In the genomic region with DNA sequence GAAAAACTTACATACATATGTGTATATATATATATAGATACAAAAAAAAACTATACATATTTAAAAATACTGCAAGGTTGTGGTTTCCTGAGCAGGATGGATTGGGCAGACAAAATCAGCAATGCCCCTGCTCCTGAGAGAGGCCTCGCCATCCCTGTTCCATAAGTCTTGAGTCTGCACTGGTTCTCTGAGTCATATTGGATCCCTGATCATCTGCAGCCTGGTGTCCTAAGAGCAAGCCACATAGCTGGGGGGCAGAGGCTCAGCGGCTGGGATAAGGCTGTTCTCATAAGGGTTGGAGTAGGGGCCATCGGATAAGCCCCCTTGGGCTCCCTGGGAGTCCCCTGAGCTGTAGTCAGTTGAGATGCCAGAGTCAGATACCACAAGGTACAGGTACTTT, we compare ENCODE assay signal across 12 cellular contexts. TPM values are rescaled to one million over a fixed set of nuclear protein-coding genes. Genes with fewer than 3 reads are reported as not detected.
DNase-seq lines count a peak whose midpoint lies in the region; ATAC-seq and TF ChIP-seq lines count a peak whose summit lies in the region.
"Had no signal": no experiment of that assay in that cellular context is flagged by ENCODE, and none has a peak within 500 bp of the region (broad histone marks: within the 10 kb centered on the region; RNA-seq: fewer than 3 reads in every experiment).

No MANE protein-coding gene starts in this region.

- TF ChIP-seq POLR2A in esophagus squamous epithelium (IDR thresholded peaks at IDR 0.05) = no peak

- H3K27me3 ChIP-seq in esophagus squamous epithelium = peaks cover 0 to 13% (median 1%) of the 10 kb centered on the region in 4 donors

- WGBS in esophagus squamous epithelium, 2 donors = 68 to 78% methylated on average over 2 to 3 of the region's 3 CpGs

- CTCF ChIA-PET in activated CD4-positive, alpha-beta memory T cell treated with anti-CD3 and anti-CD28 coated beads, Interleukin-2, amount 10 ng/mL, durations not matched to agents 7 days and 5 days (lab: Charles Lee) = interaction anchor here (0.9 to 2.6 kb wide), 8 partner anchors 9 to 151 kb away, joined by 3 to 13 read pairs (median 4); a partner anchor contains a TSS
- CTCF ChIA-PET in activated CD4-positive, alpha-beta memory T cell treated with anti-CD3 and anti-CD28 coated beads for 36 hours (lab: Charles Lee) = interaction anchor here (1.6 to 4.9 kb wide), 2 partner anchors 29 to 105 kb away, joined by 4 to 36 read pairs; no protein-coding TSS in a partner anchor
- CTCF ChIA-PET in RWPE1 (lab: Yijun Ruan, JAX) = interaction anchor here (0.7 to 1.2 kb wide), 3 partner anchors 16 to 105 kb away, joined by 3 to 5 read pairs (median 3); no protein-coding TSS in a partner anchor

- POLR2A ChIA-PET in activated CD4-positive, alpha-beta memory T cell treated with anti-CD3 and anti-CD28 coated beads, Interleukin-2, amount 10 ng/mL, durations not matched to agents 7 days and 5 days (lab: Charles Lee) = interaction anchor here (0.9 kb wide), 1 partner anchor 62 kb away, joined by 3 read pairs; no protein-coding TSS in a partner anchor
- POLR2A ChIA-PET in activated CD4-positive, alpha-beta memory T cell treated with anti-CD3 and anti-CD28 coated beads for 36 hours (lab: Charles Lee) = interaction anchor here (0.9 to 1.1 kb wide), 2 partner anchors 127 to 283 kb away, joined by 3 read pairs; no protein-coding TSS in a partner anchor
- POLR2A ChIA-PET in RWPE1 (lab: Yijun Ruan, JAX; ENCODE audit: low non-redundant PET) = no interaction called here

- no peak for ATAC-seq in HG02870 (IDR thresholded peaks at IDR 0.05; ENCODE audit: unreplicated experiment)
- ATAC-seq: T-helper 17 cell had no signal

- no peaks in the 10 kb centered on the region for H3K9me3 ChIP-seq in esophagus squamous epithelium

- H3K4me1 Mint-ChIP-seq in activated CD4-positive, alpha-beta memory T cell treated with anti-CD3 and anti-CD28 coated beads, Interleukin-2, amount 10 ng/mL, durations not matched to agents 7 days and 5 days = peaks cover 50% of the 10 kb centered on the region
- peaks cover 44% of the 10 kb centered on the region for H3K4me1 Mint-ChIP-seq in activated CD4-positive, alpha-beta memory T cell treated with anti-CD3 and anti-CD28 coated beads for 36 hours (ENCODE audit: low read depth)

- H3K27ac Mint-ChIP-seq in activated CD4-positive, alpha-beta memory T cell treated with anti-CD3 and anti-CD28 coated beads, Interleukin-2, amount 10 ng/mL, durations not matched to agents 7 days and 5 days = peak overlapping the region; percentile 54
- no peak overlapping the region for H3K27ac Mint-ChIP-seq in activated CD4-positive, alpha-beta memory T cell treated with anti-CD3 and anti-CD28 coated beads for 36 hours

- H3K36me3 Mint-ChIP-seq in activated CD4-positive, alpha-beta memory T cell treated with anti-CD3 and anti-CD28 coated beads, Interleukin-2, amount 10 ng/mL, durations not matched to agents 7 days and 5 days (ENCODE audit: low read depth) = peaks cover 31% of the 10 kb centered on the region
- H3K36me3 Mint-ChIP-seq in activated CD4-positive, alpha-beta memory T cell treated with anti-CD3 and anti-CD28 coated beads for 36 hours = peaks cover 21% of the 10 kb centered on the region
- H3K36me3 Mint-ChIP-seq: mesothelial cell of epicardium had no signal

- no peak for DNase-seq in activated CD4-positive, alpha-beta memory T cell treated with anti-CD3 and anti-CD28 coated beads, Interleukin-2, amount 10 ng/mL, durations not matched to agents 7 days and 5 days
- DNase-seq in activated CD4-positive, alpha-beta memory T cell treated with anti-CD3 and anti-CD28 coated beads for 36 hours = no peak
- no peak for DNase-seq in RWPE1 (ENCODE audit: low spot score)
- DNase-seq in esophagus squamous epithelium (lab: John Stamatoyannopoulos, UW) = no peak
- no peak for DNase-seq in substantia nigra (lab: John Stamatoyannopoulos, UW)
- DNase-seq in DMS153 (lab: John Stamatoyannopoulos, UW) = no peak
- no peak for DNase-seq in activated effector memory CD4-positive, alpha-beta T cell treated with Interleukin-2 at 50 U/mL for 16 hours
- DNase-seq: activated CD4-positive, alpha-beta T cell treated with anti-CD3 and anti-CD28 coated beads, Interleukin-2, amount 50 U/mL, for 4 hours; NCI-H2171; T-helper 17 cell had no signal

- H3K27ac ChIP-seq in RWPE1 = peak overlapping the region; percentile 96
- peak overlapping the region; percentile 42 to 73 (median 55) for H3K27ac ChIP-seq in esophagus squamous epithelium
- H3K27ac ChIP-seq in substantia nigra (ENCODE audit: low read depth, low read length, poor library complexity, severe bottlenecking) = peak overlapping the region; percentile 33

- H3K9me3 Mint-ChIP-seq in activated CD4-positive, alpha-beta memory T cell treated with anti-CD3 and anti-CD28 coated beads, Interleukin-2, amount 10 ng/mL, durations not matched to agents 7 days and 5 days = no peaks in the 10 kb centered on the region
- H3K9me3 Mint-ChIP-seq in activated CD4-positive, alpha-beta memory T cell treated with anti-CD3 and anti-CD28 coated beads for 36 hours = no peaks in the 10 kb centered on the region
- H3K9me3 Mint-ChIP-seq: mesothelial cell of epicardium had no signal

- H3K4me3 Mint-ChIP-seq in activated CD4-positive, alpha-beta memory T cell treated with anti-CD3 and anti-CD28 coated beads, Interleukin-2, amount 10 ng/mL, durations not matched to agents 7 days and 5 days = no peak overlapping the region
- H3K4me3 Mint-ChIP-seq in activated CD4-positive, alpha-beta memory T cell treated with anti-CD3 and anti-CD28 coated beads for 36 hours = no peak overlapping the region
- H3K4me3 Mint-ChIP-seq: T-helper 17 cell had no signal

- peaks cover 35 to 78% (median 61%) of the 10 kb centered on the region in 3 donors for H3K4me1 ChIP-seq in esophagus squamous epithelium

- H3K36me3 ChIP-seq in esophagus squamous epithelium = no peaks in the 10 kb centered on the region

- no peak overlapping the region for H3K4me3 ChIP-seq in esophagus squamous epithelium

- TF ChIP-seq CTCF in RWPE1 (conservative IDR thresholded peaks at IDR 0.05; ENCODE audit: low read depth) = no peak
- no peak for TF ChIP-seq CTCF in esophagus squamous epithelium (IDR thresholded peaks at IDR 0.05)

- peaks cover 5% of the 10 kb centered on the region for H3K27me3 Mint-ChIP-seq in activated CD4-positive, alpha-beta memory T cell treated with anti-CD3 and anti-CD28 coated beads, Interleukin-2, amount 10 ng/mL, durations not matched to agents 7 days and 5 days
- peaks cover 7% of the 10 kb centered on the region for H3K27me3 Mint-ChIP-seq in activated CD4-positive, alpha-beta memory T cell treated with anti-CD3 and anti-CD28 coated beads for 36 hours

- intact Hi-C loops in activated CD4-positive, alpha-beta memory T cell treated with anti-CD3 and anti-CD28 coated beads for 36 hours (cut with micrococcal nuclease) = no loop called here
- intact Hi-C loops in esophagus squamous epithelium (cut with DNase I) = no loop called here

RNA-seq across cellular contexts. Expression of a gene that starts 3.3 kb away (rescaled TPM):
- total RNA-seq in activated CD4-positive, alpha-beta memory T cell treated with anti-CD3 and anti-CD28 coated beads, Interleukin-2, amount 10 ng/mL, durations not matched to agents 7 days and 5 days = 1 to 10 TPM; 2.6 to 2.9 TPM
- 1 to 10 TPM; 1.5 to 1.7 TPM for total RNA-seq in activated CD4-positive, alpha-beta memory T cell treated with anti-CD3 and anti-CD28 coated beads for 36 hours
- 1 to 10 TPM; 1.0 to 2.9 (median 1.3) TPM for total RNA-seq in esophagus squamous epithelium

RNA-seq across cellular contexts. Expression of a gene that starts 6.4 kb away (rescaled TPM):
- total RNA-seq in activated CD4-positive, alpha-beta memory T cell treated with anti-CD3 and anti-CD28 coated beads, Interleukin-2, amount 10 ng/mL, durations not matched to agents 7 days and 5 days = 10 to 100 TPM; 10.0 to 10.2 TPM
- 1 to 10 TPM; 8.6 to 9.0 TPM for total RNA-seq in activated CD4-positive, alpha-beta memory T cell treated with anti-CD3 and anti-CD28 coated beads for 36 hours
- total RNA-seq in esophagus squamous epithelium = 1 to 10 TPM in 2 of 4 donors, under 1 TPM in 2; 0.35 to 6.2 (median 1.0) TPM

RNA-seq across cellular contexts. Expression of a gene that starts 22.5 kb away (rescaled TPM):
- 1 to 10 TPM; 2.0 to 2.6 TPM for total RNA-seq in activated CD4-positive, alpha-beta memory T cell treated with anti-CD3 and anti-CD28 coated beads, Interleukin-2, amount 10 ng/mL, durations not matched to agents 7 days and 5 days
- 1 to 10 TPM; 3.6 to 4.7 TPM for total RNA-seq in activated CD4-positive, alpha-beta memory T cell treated with anti-CD3 and anti-CD28 coated beads for 36 hours
- total RNA-seq in esophagus squamous epithelium = 10 to 100 TPM in 1 of 4 donors, 1 to 10 TPM in 3; 5.1 to 14.2 (median 9.7) TPM

RNA-seq across cellular contexts. Expression of a gene that starts 31.4 kb away (rescaled TPM):
- 10 to 100 TPM; 24.0 to 24.7 TPM for total RNA-seq in activated CD4-positive, alpha-beta memory T cell treated with anti-CD3 and anti-CD28 coated beads, Interleukin-2, amount 10 ng/mL, durations not matched to agents 7 days and 5 days
- 10 to 100 TPM; 16.0 to 18.0 TPM for total RNA-seq in activated CD4-positive, alpha-beta memory T cell treated with anti-CD3 and anti-CD28 coated beads for 36 hours
- total RNA-seq in esophagus squamous epithelium = 10 to 100 TPM in 1 of 4 donors, 1 to 10 TPM in 3; 5.7 to 17.7 (median 8.0) TPM

RNA-seq across cellular contexts. Expression of a gene that starts 31.7 kb away (rescaled TPM):
- 10 to 100 TPM; 32.6 to 35.1 TPM for total RNA-seq in activated CD4-positive, alpha-beta memory T cell treated with anti-CD3 and anti-CD28 coated beads, Interleukin-2, amount 10 ng/mL, durations not matched to agents 7 days and 5 days
- 10 to 100 TPM; 31.1 to 33.2 TPM for total RNA-seq in activated CD4-positive, alpha-beta memory T cell treated with anti-CD3 and anti-CD28 coated beads for 36 hours
- total RNA-seq in esophagus squamous epithelium = 100 to 1,000 TPM in 2 of 4 donors, 10 to 100 TPM in 2; 80.1 to 173 (median 129) TPM

Comparison
In these comparisons a context has a peak if more than half of its experiments do, and no peak if none do; other contexts are left out.
1. H3K27ac ChIP-seq: peak in every context shown above with its lines; median percentile 96 in RWPE1; 55 in esophagus squamous epithelium; 33 in substantia nigra.